In genomic region chr9:99633260-99633659, GRCh38 we compare ENCODE assay signal across 10 cellular contexts.
"Had no signal": no experiment of that assay in that cellular context is flagged by ENCODE, and none has a peak within 500 bp of the region (broad histone marks: within the 10 kb centered on the region; RNA-seq: fewer than 3 reads in every experiment).

No MANE protein-coding gene starts in this region.

- H3K27ac ChIP-seq: sigmoid colon, WERI-Rb-1 had no signal

- DNase-seq: activated CD4-positive, alpha-beta T cell treated with anti-CD3 and anti-CD28 coated beads, Interleukin-2, amount 10 ng/mL, durations not matched to agents 7 days and 5 days; amygdala; cerebellar nuclear complex; hippocampal formation; kidney glomerular epithelial cell; sigmoid colon; stimulated activated CD4-positive, alpha-beta T cell treated with anti-CD3 and anti-CD28 coated beads, Interleukin-2, amount 100 ng/mL, for 24 hours; stimulated activated naive CD4-positive, alpha-beta T cell treated with Interleukin-2 at 50 U/mL for 16 hours; WERI-Rb-1 had no signal

- H3K36me3 ChIP-seq: sigmoid colon, WERI-Rb-1 had no signal

- H3K27me3 ChIP-seq: sigmoid colon had no signal

- H3K9me3 ChIP-seq: sigmoid colon had no signal

- ATAC-seq: activated naive CD4-positive, alpha-beta T cell treated with anti-CD3 and anti-CD28 coated beads, Interleukin-2, amount 50 U/mL, for 72 hours had no signal

- H3K4me1 ChIP-seq: sigmoid colon had no signal

- H3K4me3 ChIP-seq: sigmoid colon had no signal
